9 cellular contexts compared by ENCODE assay signal in genomic region chr15:37824717-37825382, GRCh38.
DNase-seq lines count a peak whose midpoint lies in the region; ATAC-seq, FAIRE-seq and TF ChIP-seq lines count a peak whose summit lies in the region.
"Had no signal": no experiment of that assay in that cellular context is flagged by ENCODE, and none has a peak within 500 bp of the region (broad histone marks: within the 10 kb centered on the region; RNA-seq: fewer than 3 reads in every experiment).

No MANE protein-coding gene starts in this region.

- intact Hi-C loops in adrenal gland (cut with DNase I) (no loop called here), HepG2 (cut with micrococcal nuclease; ENCODE audit: unreplicated experiment) (no loop called here), vagina (cut with DNase I) (no loop called here)

- TF ChIP-seq CTCF in adrenal gland (IDR thresholded peaks at IDR 0.05): peak in 1 of 6 experiments; percentile 24
- no peak for TF ChIP-seq CTCF in HepG2 (CRISPR knock-in tag; IDR thresholded peaks at IDR 0.05)
- TF ChIP-seq CTCF in vagina (IDR thresholded peaks at IDR 0.05): no peak
- no peak for TF ChIP-seq CTCF in GM13976 (IDR thresholded peaks at IDR 0.05; ENCODE audit: borderline replicate concordance, control extremely low read depth, extremely low read depth, insufficient read depth, missing control alignments)

- ATAC-seq in HepG2: no peak
- ATAC-seq in GM18858 (IDR thresholded peaks at IDR 0.05; ENCODE audit: unreplicated experiment): no peak

- TF ChIP-seq EP300 in HepG2 (IDR thresholded peaks at IDR 0.05; ENCODE audit: low read depth in 2 of 2, low read length in 2 of 2) (no peak), HepG2 (CRISPR knock-in tag; IDR thresholded peaks at IDR 0.05; ENCODE audit: borderline replicate concordance) (no peak)

- no TSS peak for BruUV-seq in HepG2 (replicated peaks; lab: Mats Ljungman, UMichigan)

- H3K27ac ChIP-seq in adrenal gland: no peak overlapping the region
- no peak overlapping the region for H3K27ac ChIP-seq in HepG2 (ENCODE audit: extremely low read length, insufficient read depth, low read length)
- no peak overlapping the region for H3K27ac ChIP-seq in vagina

- H3K4me2 ChIP-seq in HepG2 (ENCODE audit: low read depth, low read length): no peak overlapping the region

- no peak overlapping the region for H3K4me3 ChIP-seq in adrenal gland
- no peak overlapping the region for H3K4me3 ChIP-seq in HepG2 (replicated peaks in 1 of 3; ENCODE audit: insufficient read depth in 1 of 3, low read depth in 2 of 3, low read length in 3 of 3)
- H3K4me3 ChIP-seq in vagina: no peak overlapping the region

- no peak overlapping the region for H2AFZ ChIP-seq in HepG2 (ENCODE audit: low read length)

- POLR2A ChIA-PET in HepG2 (lab: Yijun Ruan, JAX): no interaction called here

- 38 to 44% (median 41%) methylated on average over 6 of the region's 6 CpGs for WGBS in adrenal gland, 4 donors
- WGBS in HepG2 (ENCODE audit: low lambda C conversion rate): 8% methylated on average over 6 of the region's 6 CpGs

- H3K27me3 ChIP-seq in adrenal gland (no peaks in the 10 kb centered on the region), HepG2 (ENCODE audit: control insufficient read depth in 1 of 2, insufficient read depth in 2 of 2, low read length in 2 of 2) (no peaks in the 10 kb centered on the region), vagina (no peaks in the 10 kb centered on the region)

- TF ChIP-seq RAD21 in HepG2 (CRISPR knock-in tag; IDR thresholded peaks at IDR 0.05): no peak

- TF ChIP-seq POLR2A in adrenal gland (IDR thresholded peaks at IDR 0.05) (no peak), HepG2 (IDR thresholded peaks at IDR 0.05; ENCODE audit: insufficient read depth in 1 of 2, low read depth in 2 of 2, low read length in 2 of 2) (no peak), vagina (IDR thresholded peaks at IDR 0.05) (no peak)

- CTCF ChIA-PET in HepG2 (lab: Yijun Ruan, JAX; ENCODE audit: low intra/inter-chr PET ratio, low total read pairs): no interaction called here

- H3K79me2 ChIP-seq in HepG2 (ENCODE audit: insufficient read depth, low read length): no peaks in the 10 kb centered on the region

- peak; percentile 51 for DNase-seq in Caki2 (ENCODE audit: low read depth)
- peak; percentile 27 for DNase-seq in KG1 (lab: John Stamatoyannopoulos, UW)
- DNase-seq in adrenal gland: peak; percentile 15 to 60 (median 53)
- peak; percentile 2 for DNase-seq in HepG2 (ENCODE audit: low spot score)
- DNase-seq in hypothalamus (lab: John Stamatoyannopoulos, UW): no peak
- DNase-seq in vagina (ENCODE audit: extremely low spot score in 2 of 2): no peak
- no peak for DNase-seq in GM13976 (ENCODE audit: low spot score)
- DNase-seq: anterior cingulate cortex had no signal

- in situ Hi-C loops in Caki2 (cut with HindIII; ENCODE audit: low pct_unique_long_range_greater_than_20kb, low sequenced_read_pairs): no loop called here
- in situ Hi-C loops in HepG2 (cut with HindIII; ENCODE audit: extremely low pct_ligation_motif_present, low pct_unique_long_range_greater_than_20kb): no loop called here
- in situ Hi-C loops in GM13976 (cut with MboI; ENCODE audit: low sequenced_read_pairs, unreplicated experiment): no loop called here

- no peak for FAIRE-seq in HepG2 (lab: Jason Lieb, UNC)

- H3K36me3 ChIP-seq in adrenal gland (replicated peaks in 1 of 2): no peaks in the 10 kb centered on the region
- no peaks in the 10 kb centered on the region for H3K36me3 ChIP-seq in HepG2 (replicated peaks in 1 of 2; ENCODE audit: control insufficient read depth in 1 of 2, insufficient read depth in 2 of 2, low read length in 2 of 2)
- no peaks in the 10 kb centered on the region for H3K36me3 ChIP-seq in vagina

- H3K4me1 ChIP-seq in adrenal gland (replicated peaks in 1 of 2) (no peaks in the 10 kb centered on the region), HepG2 (ENCODE audit: insufficient read depth, low read length) (no peaks in the 10 kb centered on the region), vagina (no peaks in the 10 kb centered on the region)

- H4K20me1 ChIP-seq in HepG2 (ENCODE audit: insufficient read depth, low read length): no peaks in the 10 kb centered on the region

- H3K9ac ChIP-seq in HepG2 (ENCODE audit: insufficient read depth, low read depth, low read length): no peak overlapping the region

- H3K9me3 ChIP-seq in adrenal gland (replicated peaks in 1 of 3) (no peaks in the 10 kb centered on the region), HepG2 (ENCODE audit: low read length) (no peaks in the 10 kb centered on the region), vagina (no peaks in the 10 kb centered on the region)

TF ChIP-seq in HepG2, 621 proteins besides CTCF, POLR2A, EP300 and RAD21:
- TF ChIP-seq MAFG (CRISPR knock-in tag; IDR thresholded peaks at IDR 0.05) (no peak), HNRNPH1 (optimal IDR thresholded peaks at IDR 0.05; ENCODE audit: low read depth, low read length) (no peak), ZFP36L2 (CRISPR knock-in tag; IDR thresholded peaks at IDR 0.05) (no peak), ZNF33A (CRISPR knock-in tag; IDR thresholded peaks at IDR 0.05; ENCODE audit: borderline replicate concordance) (no peak), HOXA3 (CRISPR knock-in tag; IDR thresholded peaks at IDR 0.05) (no peak), KDM2A (CRISPR knock-in tag; IDR thresholded peaks at IDR 0.05; ENCODE audit: borderline replicate concordance, low read depth) (no peak), ADNP (CRISPR knock-in tag; IDR thresholded peaks at IDR 0.05) (no peak), PRDM4 (CRISPR knock-in tag; IDR thresholded peaks at IDR 0.05; ENCODE audit: borderline replicate concordance) (no peak), ZNF567 (CRISPR knock-in tag; IDR thresholded peaks at IDR 0.05; ENCODE audit: borderline replicate concordance) (no peak), ZNF510 (CRISPR knock-in tag; IDR thresholded peaks at IDR 0.05; ENCODE audit: low read depth) (no peak)

Comparison
In these comparisons a context has a peak if more than half of its experiments do, and no peak if none do; other contexts are left out.
1. DNase-seq: peak in Caki2 (single experiment), KG1 (single experiment), adrenal gland (7 of 7) and HepG2 (single experiment); none in hypothalamus (0 of 51), vagina (0 of 2) and GM13976 (single experiment).